In genomic region chr9:78369644-78370219, GRCh38 we compare ENCODE assay signal across 8 cellular contexts.
DNase-seq lines count a peak whose midpoint lies in the region; ATAC-seq and TF ChIP-seq lines count a peak whose summit lies in the region.

No MANE protein-coding gene starts in this region.

- H3K4me1 Mint-ChIP-seq in activated T-helper 1 cell treated with anti-CD3 and anti-CD28 coated beads, Interleukin-12 subunit alpha, Interleukin-12 subunit beta, Interleukin-2, Interleukin-4 antibody, amounts not matched to agents 30 ng/mL and 10 ng/mL and 1 ng/mL, durations not matched to agents 14 hours and 24 hours and 36 hours (ENCODE audit: low read depth): peaks cover 11% of the 10 kb centered on the region

- H3K27ac ChIP-seq in neutrophil (no peak overlapping the region), tibial nerve (no peak overlapping the region)

- H3K27ac Mint-ChIP-seq in activated T-helper 1 cell treated with anti-CD3 and anti-CD28 coated beads, Interleukin-12 subunit alpha, Interleukin-12 subunit beta, Interleukin-2, Interleukin-4 antibody, amounts not matched to agents 30 ng/mL and 10 ng/mL and 1 ng/mL, durations not matched to agents 14 hours and 24 hours and 36 hours: no peak overlapping the region

- WGBS in tibial nerve, 2 donors: 28 to 29% methylated on average over 8 of the region's 8 CpGs

- H3K36me3 ChIP-seq in neutrophil (no peaks in the 10 kb centered on the region), tibial nerve (no peaks in the 10 kb centered on the region)

- peaks cover 8% of the 10 kb centered on the region for H3K27me3 Mint-ChIP-seq in activated T-helper 1 cell treated with anti-CD3 and anti-CD28 coated beads, Interleukin-12 subunit alpha, Interleukin-12 subunit beta, Interleukin-2, Interleukin-4 antibody, amounts not matched to agents 30 ng/mL and 10 ng/mL and 1 ng/mL, durations not matched to agents 14 hours and 24 hours and 36 hours (ENCODE audit: insufficient read depth)

- DNase-seq in AG09309 (ENCODE audit: low read depth) (no peak), HK-2 (ENCODE audit: unreplicated experiment) (peak; percentile 28), OCI-M1 (lab: John Stamatoyannopoulos, UW) (peak; percentile 76), fibroblast of villous mesenchyme (ENCODE audit: low read depth) (peak; percentile 72), tibial nerve (ENCODE audit: low spot score in 2 of 2) (peak; percentile 55 to 83)
- peak; percentile 15 for DNase-seq in activated T-helper 1 cell treated with anti-CD3 and anti-CD28 coated beads, Interleukin-12 subunit alpha, Interleukin-12 subunit beta, Interleukin-2, Interleukin-4 antibody, amounts not matched to agents 30 ng/mL and 10 ng/mL and 1 ng/mL, durations not matched to agents 14 hours and 24 hours and 36 hours (ENCODE audit: low spot score)

- H3K27me3 ChIP-seq in neutrophil (no peaks in the 10 kb centered on the region), tibial nerve (no peaks in the 10 kb centered on the region)

- no peaks in the 10 kb centered on the region for H3K36me3 Mint-ChIP-seq in activated T-helper 1 cell treated with anti-CD3 and anti-CD28 coated beads, Interleukin-12 subunit alpha, Interleukin-12 subunit beta, Interleukin-2, Interleukin-4 antibody, amounts not matched to agents 30 ng/mL and 10 ng/mL and 1 ng/mL, durations not matched to agents 14 hours and 24 hours and 36 hours (ENCODE audit: low read depth)

- peak; percentile 70 for ATAC-seq in GM18909 (IDR thresholded peaks at IDR 0.05; ENCODE audit: poor library complexity, unreplicated experiment)

- intact Hi-C loops in activated T-helper 1 cell treated with anti-CD3 and anti-CD28 coated beads, Interleukin-12 subunit alpha, Interleukin-12 subunit beta, Interleukin-2, Interleukin-4 antibody, amounts not matched to agents 30 ng/mL and 10 ng/mL and 1 ng/mL, durations not matched to agents 14 hours and 24 hours and 36 hours (cut with micrococcal nuclease): loop anchor here (1.0 kb wide), 1 partner anchor 108 kb away; no protein-coding TSS in a partner anchor

- TF ChIP-seq POLR2A in tibial nerve (IDR thresholded peaks at IDR 0.05): no peak

- no peaks in the 10 kb centered on the region for H3K9me3 Mint-ChIP-seq in activated T-helper 1 cell treated with anti-CD3 and anti-CD28 coated beads, Interleukin-12 subunit alpha, Interleukin-12 subunit beta, Interleukin-2, Interleukin-4 antibody, amounts not matched to agents 30 ng/mL and 10 ng/mL and 1 ng/mL, durations not matched to agents 14 hours and 24 hours and 36 hours

- TF ChIP-seq CTCF in AG09309 (IDR thresholded peaks at IDR 0.05; ENCODE audit: control insufficient read depth, insufficient read depth, low read depth, low read length, missing control alignments): peak; percentile 89
- peak; percentile 95 for TF ChIP-seq CTCF in fibroblast of villous mesenchyme (IDR thresholded peaks at IDR 0.05; ENCODE audit: insufficient read depth, low read depth, low read length)
- TF ChIP-seq CTCF in neutrophil (IDR thresholded peaks at IDR 0.05): peak; percentile 32
- peak; percentile 60 to 82 (median 72) for TF ChIP-seq CTCF in tibial nerve (IDR thresholded peaks at IDR 0.05)

- no peak overlapping the region for H3K4me3 Mint-ChIP-seq in activated T-helper 1 cell treated with anti-CD3 and anti-CD28 coated beads, Interleukin-12 subunit alpha, Interleukin-12 subunit beta, Interleukin-2, Interleukin-4 antibody, amounts not matched to agents 30 ng/mL and 10 ng/mL and 1 ng/mL, durations not matched to agents 14 hours and 24 hours and 36 hours

- H3K9me3 ChIP-seq in neutrophil (no peaks in the 10 kb centered on the region), tibial nerve (no peaks in the 10 kb centered on the region)

- no peak for TF ChIP-seq EP300 in tibial nerve (IDR thresholded peaks at IDR 0.05)

- H3K4me1 ChIP-seq in neutrophil (ENCODE audit: control insufficient read depth in 1 of 2, insufficient read depth in 1 of 2, low read depth in 1 of 2, low read length in 1 of 2) (no peaks in the 10 kb centered on the region), tibial nerve (no peaks in the 10 kb centered on the region)

- H3K4me3 ChIP-seq in AG09309 (ENCODE audit: control insufficient read depth, low read depth, low read length): no peak overlapping the region
- no peak overlapping the region for H3K4me3 ChIP-seq in fibroblast of villous mesenchyme (ENCODE audit: low read depth, low read length)
- H3K4me3 ChIP-seq in neutrophil (ENCODE audit: low read depth in 1 of 2, low read length in 1 of 2): no peak overlapping the region
- no peak overlapping the region for H3K4me3 ChIP-seq in tibial nerve

Comparison
In these comparisons a context has a peak if more than half of its experiments do, and no peak if none do; other contexts are left out.
1. CTCF ChIP-seq: peak in every context shown above with its lines; median percentile 95 in fibroblast of villous mesenchyme; 89 in AG09309; 72 in tibial nerve; 32 in neutrophil.